33 cellular contexts compared by ENCODE assay signal in genomic region chr2:239522002-239522739, GRCh38.
DNase-seq lines count a peak whose midpoint lies in the region; ATAC-seq, FAIRE-seq and TF ChIP-seq lines count a peak whose summit lies in the region.
"Had no signal": no experiment of that assay in that cellular context is flagged by ENCODE, and none has a peak within 500 bp of the region (broad histone marks: within the 10 kb centered on the region; RNA-seq: fewer than 3 reads in every experiment).

No MANE protein-coding gene starts in this region.

- H3K4me3 ChIP-seq in K562 (no peak overlapping the region), hepatocyte (no peak overlapping the region), neural progenitor cell (no peak overlapping the region)
- H3K4me3 ChIP-seq: esophagus squamous epithelium, prostate gland, SJSA1, transverse colon had no signal

- H3K9me3 ChIP-seq in K562 (replicated peaks; ENCODE audit: control insufficient read depth, insufficient read depth, low read depth, low read length): no peaks in the 10 kb centered on the region
- H3K9me3 ChIP-seq in hepatocyte (ENCODE audit: low read depth): no peaks in the 10 kb centered on the region
- H3K9me3 ChIP-seq in neural progenitor cell (ENCODE audit: low read depth): no peaks in the 10 kb centered on the region
- H3K9me3 ChIP-seq: esophagus squamous epithelium, prostate gland, SJSA1, transverse colon had no signal

- H3K27me3 Mint-ChIP-seq in progenitor cell of endocrine pancreas (peaks cover 8% of the 10 kb centered on the region), neural progenitor cell (ENCODE audit: insufficient read depth, low read depth) (peaks cover 11% of the 10 kb centered on the region)

- in situ Hi-C loops in K562 (cut with MboI): no loop called here

- no peaks in the 10 kb centered on the region for H3K79me2 ChIP-seq in K562 (ENCODE audit: control insufficient read depth, insufficient read depth, low read length)
- H3K79me2 ChIP-seq in hepatocyte: no peaks in the 10 kb centered on the region
- H3K79me2 ChIP-seq in neural progenitor cell (ENCODE audit: low read depth): no peaks in the 10 kb centered on the region

- no peaks in the 10 kb centered on the region for H3K36me3 Mint-ChIP-seq in progenitor cell of endocrine pancreas (ENCODE audit: insufficient read depth)
- peaks cover 1% of the 10 kb centered on the region for H3K36me3 Mint-ChIP-seq in neural progenitor cell
- H3K36me3 Mint-ChIP-seq: activated CD4-positive, alpha-beta memory T cell treated with anti-CD3 and anti-CD28 coated beads for 36 hours; CD4-positive, alpha-beta memory T cell; naive B cell; stimulated activated memory B cell treated with anti-CD40 and anti-IgM and Interleukin-4, amounts not matched to agents 10 μg/mL and 1 μg/mL and 100 μg/mL, for 72 hours had no signal

- H3K9me3 Mint-ChIP-seq in progenitor cell of endocrine pancreas (ENCODE audit: low read depth) (no peaks in the 10 kb centered on the region), neural progenitor cell (peaks cover 2% of the 10 kb centered on the region)
- H3K9me3 Mint-ChIP-seq: activated CD4-positive, alpha-beta memory T cell treated with anti-CD3 and anti-CD28 coated beads for 36 hours; activated naive CD8-positive, alpha-beta T cell treated with anti-CD3 and anti-CD28 coated beads, Interleukin-2, amount 50 U/mL, for 24 hours; CD4-positive, alpha-beta memory T cell; naive B cell; stimulated activated memory B cell treated with anti-CD40 and anti-IgM and Interleukin-4, amounts not matched to agents 10 μg/mL and 1 μg/mL and 100 μg/mL, for 72 hours had no signal

- H3K27me3 ChIP-seq in K562 (ENCODE audit: control insufficient read depth in 2 of 2, insufficient read depth in 2 of 2, low read length in 2 of 2): peaks cover 4 to 72% of the 10 kb centered on the region in 2 experiments; a peak in 4 of 5 replicates
- H3K27me3 ChIP-seq in hepatocyte: no peaks in the 10 kb centered on the region
- no peaks in the 10 kb centered on the region for H3K27me3 ChIP-seq in neural progenitor cell
- H3K27me3 ChIP-seq: transverse colon had no signal

- CTCF ChIA-PET in K562 (lab: Yijun Ruan, JAX; ENCODE audit: low intra/inter-chr PET ratio): no interaction called here

- TF ChIP-seq RAD21 in K562 (CRISPR knock-in tag; conservative IDR thresholded peaks at IDR 0.05 in 1 of 2, IDR thresholded peaks at IDR 0.05 in 1 of 2): no peak

- POLR2A ChIA-PET in K562 (lab: Yijun Ruan, JAX): interaction anchor here (0.7 kb wide), 1 partner anchor 14 kb away, joined by 3 read pairs; no protein-coding TSS in a partner anchor

- H3K9me1 ChIP-seq in K562 (ENCODE audit: control insufficient read depth, insufficient read depth, low read length): no peaks in the 10 kb centered on the region

- no peak for FAIRE-seq in K562 (lab: Jason Lieb, UNC)
- FAIRE-seq: D721Med, endometrium, GM18507, HTR-8/SVneo had no signal

- ATAC-seq in K562: peak; percentile 64
- ATAC-seq in activated CD4-positive, CD25-positive, alpha-beta regulatory T cell treated with anti-CD3 and anti-CD28 coated beads, Interleukin-2, amount 50 U/mL, for 24 hours: no peak
- no peak for ATAC-seq in HG03460 (IDR thresholded peaks at IDR 0.05; ENCODE audit: unreplicated experiment)
- no peak for ATAC-seq in HG03159 (IDR thresholded peaks at IDR 0.05; ENCODE audit: unreplicated experiment)
- ATAC-seq: activated naive CD8-positive, alpha-beta T cell treated with anti-CD3 and anti-CD28 coated beads, Interleukin-2, amount 50 U/mL, for 24 hours; stimulated activated memory B cell treated with anti-CD40 and anti-IgM and Interleukin-4, amounts not matched to agents 10 μg/mL and 1 μg/mL and 100 μg/mL, for 72 hours had no signal

- H2AFZ ChIP-seq in K562 (ENCODE audit: low read depth, low read length) (no peak overlapping the region), hepatocyte (no peak overlapping the region), neural progenitor cell (replicated peaks) (no peak overlapping the region)

- no peak for TF ChIP-seq EP300 in K562 (IDR thresholded peaks at IDR 0.05; ENCODE audit: low read length)

- H3K27ac Mint-ChIP-seq in progenitor cell of endocrine pancreas (peak overlapping the region; percentile 57), neural progenitor cell (no peak overlapping the region)
- H3K27ac Mint-ChIP-seq: activated CD4-positive, alpha-beta memory T cell treated with anti-CD3 and anti-CD28 coated beads for 36 hours; activated naive CD8-positive, alpha-beta T cell treated with anti-CD3 and anti-CD28 coated beads, Interleukin-2, amount 50 U/mL, for 24 hours; B cell; CD4-positive, alpha-beta memory T cell; HFFc6; naive B cell; stimulated activated memory B cell treated with anti-CD40 and anti-IgM and Interleukin-4, amounts not matched to agents 10 μg/mL and 1 μg/mL and 100 μg/mL, for 72 hours had no signal

- H3K9ac ChIP-seq in K562 (ENCODE audit: insufficient read depth in 1 of 2, low read depth in 2 of 2, low read length in 2 of 2) (no peak overlapping the region), neural progenitor cell (no peak overlapping the region)

- no peaks in the 10 kb centered on the region; a peak in 1 of 5 replicates for H3K4me1 ChIP-seq in K562 (replicated peaks in 1 of 2; ENCODE audit: control insufficient read depth in 2 of 2, insufficient read depth in 2 of 2, low read length in 2 of 2)
- peaks cover 15% of the 10 kb centered on the region for H3K4me1 ChIP-seq in hepatocyte (ENCODE audit: insufficient read depth)
- no peaks in the 10 kb centered on the region for H3K4me1 ChIP-seq in neural progenitor cell
- H3K4me1 ChIP-seq: esophagus squamous epithelium, prostate gland, SJSA1, transverse colon had no signal

- H4K20me1 ChIP-seq in K562 (replicated peaks; ENCODE audit: control insufficient read depth, insufficient read depth, low read length) (no peaks in the 10 kb centered on the region), hepatocyte (ENCODE audit: insufficient read depth, poor library complexity, severe bottlenecking) (no peaks in the 10 kb centered on the region), neural progenitor cell (ENCODE audit: low read depth) (no peaks in the 10 kb centered on the region)

- H3K4me3 Mint-ChIP-seq in progenitor cell of endocrine pancreas (ENCODE audit: low read depth) (no peak overlapping the region), neural progenitor cell (no peak overlapping the region)
- H3K4me3 Mint-ChIP-seq: activated CD4-positive, alpha-beta memory T cell treated with anti-CD3 and anti-CD28 coated beads for 36 hours; activated naive CD8-positive, alpha-beta T cell treated with anti-CD3 and anti-CD28 coated beads, Interleukin-2, amount 50 U/mL, for 24 hours; B cell; CD4-positive, alpha-beta memory T cell; HFFc6; naive B cell; stimulated activated memory B cell treated with anti-CD40 and anti-IgM and Interleukin-4, amounts not matched to agents 10 μg/mL and 1 μg/mL and 100 μg/mL, for 72 hours had no signal

- intact Hi-C loops in K562 (cut with micrococcal nuclease): no loop called here

- TF ChIP-seq CTCF in K562 (IDR thresholded peaks at IDR 0.05 in 2 of 3, conservative IDR thresholded peaks at IDR 0.05 in 1 of 3; ENCODE audit: insufficient read depth in 2 of 3, low read depth in 1 of 3, low read length in 3 of 3) (no peak), hepatocyte (IDR thresholded peaks at IDR 0.05; ENCODE audit: poor library complexity) (no peak), progenitor cell of endocrine pancreas (IDR thresholded peaks at IDR 0.05; ENCODE audit: unreplicated experiment) (no peak), neural progenitor cell (IDR thresholded peaks at IDR 0.05) (no peak)

- no peak overlapping the region for H3K27ac ChIP-seq in K562 (ENCODE audit: extremely low read depth, low read depth, low read length)
- peak overlapping the region; percentile 72 for H3K27ac ChIP-seq in hepatocyte
- no peak overlapping the region for H3K27ac ChIP-seq in neural progenitor cell
- H3K27ac ChIP-seq: esophagus squamous epithelium, prostate gland, SJSA1, transverse colon had no signal

- TF ChIP-seq POLR2A in K562 (conservative IDR thresholded peaks at IDR 0.05): no peak

- no peaks in the 10 kb centered on the region for H3F3A ChIP-seq in neural progenitor cell (ENCODE audit: low read depth)

- H3K4me1 Mint-ChIP-seq in progenitor cell of endocrine pancreas (ENCODE audit: low read depth) (peaks cover 4% of the 10 kb centered on the region), neural progenitor cell (no peaks in the 10 kb centered on the region)
- H3K4me1 Mint-ChIP-seq: activated naive CD8-positive, alpha-beta T cell treated with anti-CD3 and anti-CD28 coated beads, Interleukin-2, amount 50 U/mL, for 24 hours; B cell; naive B cell; stimulated activated memory B cell treated with anti-CD40 and anti-IgM and Interleukin-4, amounts not matched to agents 10 μg/mL and 1 μg/mL and 100 μg/mL, for 72 hours had no signal

- H3K36me3 ChIP-seq in K562 (ENCODE audit: control insufficient read depth, insufficient read depth, low read length) (no peaks in the 10 kb centered on the region), hepatocyte (replicated peaks; ENCODE audit: insufficient read depth, low read depth) (no peaks in the 10 kb centered on the region), neural progenitor cell (no peaks in the 10 kb centered on the region)
- H3K36me3 ChIP-seq: esophagus squamous epithelium, prostate gland, SJSA1, transverse colon had no signal

- DNase-seq in HUDEP-2 (lab: John Stamatoyannopoulos, UW; ENCODE audit: unreplicated experiment in 76 of 76) (peak in 57 of 76 experiments; percentile 3 to 67 (median 31)), K562 (ENCODE audit: extremely low read depth in 1 of 4, low spot score in 3 of 4) (peak in 2 of 4 experiments; percentile 6 to 12), hepatocyte (ENCODE audit: low spot score) (peak; percentile 79), progenitor cell of endocrine pancreas (ENCODE audit: low spot score, unreplicated experiment) (no peak), neural progenitor cell (ENCODE audit: low spot score) (no peak)
- DNase-seq: ACHN; activated CD4-positive, alpha-beta memory T cell treated with anti-CD3 and anti-CD28 coated beads for 36 hours; activated CD8-positive, alpha-beta memory T cell treated with anti-CD3 and anti-CD28 coated beads, Interleukin-2, amount 50 U/mL, for 4 hours; activated naive CD4-positive, alpha-beta T cell; activated naive CD8-positive, alpha-beta T cell treated with anti-CD3 and anti-CD28 coated beads, Interleukin-2, amount 50 U/mL, for 24 hours; CD4-positive, alpha-beta memory T cell; EL; esophagus squamous epithelium; foreskin melanocyte; GOT3; HFFc6; hippocampal formation; MM.1S; naive B cell; NCI-H1417; NCI-H2081 treated with DMSO at 0.1 percent for 48 hours; transverse colon had no signal

- H3K4me2 ChIP-seq in K562 (ENCODE audit: insufficient read depth, low read length): no peak overlapping the region
- no peak overlapping the region for H3K4me2 ChIP-seq in hepatocyte
- no peak overlapping the region for H3K4me2 ChIP-seq in neural progenitor cell

- BruUV-seq in K562 (replicated peaks; lab: Mats Ljungman, UMichigan): no TSS peak

- no peaks in the 10 kb centered on the region for H3K9me2 ChIP-seq in hepatocyte (replicated peaks; ENCODE audit: insufficient read depth)

- 1% methylated on average over 10 of the region's 15 CpGs for WGBS in K562 (ENCODE audit: insufficient coverage, low coverage, missing lambda C conversion rate)
- 73% methylated on average over 15 of the region's 15 CpGs for WGBS in hepatocyte (ENCODE audit: low lambda C conversion rate, missing lambda C conversion rate)

TF ChIP-seq in K562, 482 proteins besides CTCF, POLR2A, EP300 and RAD21:
- TF ChIP-seq KDM1A (IDR thresholded peaks at IDR 0.05) (no peak), ZNF239 (CRISPR knock-in tag; IDR thresholded peaks at IDR 0.05) (peak; percentile 100)

Comparison
In these comparisons a context has a peak if more than half of its experiments do, and no peak if none do; other contexts are left out.
1. DNase-seq: peak in HUDEP-2 (57 of 76) and hepatocyte (single experiment); none in progenitor cell of endocrine pancreas (single experiment) and neural progenitor cell (single experiment).